In genomic region chr16:82241469-82242052, GRCh38 we compare ENCODE assay signal across 31 cellular contexts.
"Had no signal": no experiment of that assay in that cellular context is flagged by ENCODE, and none has a peak within 500 bp of the region (broad histone marks: within the 10 kb centered on the region; RNA-seq: fewer than 3 reads in every experiment).

No MANE protein-coding gene starts in this region.

- H3K27me3 ChIP-seq: ovary, sigmoid colon, upper lobe of left lung had no signal

- H3K4me3 ChIP-seq: esophagus muscularis mucosa, heart left ventricle, left ventricle myocardium inferior, lung, ovary, sigmoid colon, smooth muscle cell, upper lobe of left lung had no signal

- FAIRE-seq: islet of Langerhans, TTC549 had no signal

- H3K4me1 Mint-ChIP-seq: nephron; stimulated activated memory B cell treated with anti-CD40 and anti-IgM and Interleukin-4, amounts not matched to agents 10 μg/mL and 1 μg/mL and 100 μg/mL, for 72 hours had no signal

- H3K9me3 Mint-ChIP-seq: T-helper 1 cell treated with Interleukin-12 subunit alpha and Interleukin-12 subunit beta and Interleukin-4 antibody, amounts not matched to agents 30 μg/mL and 1 μg/mL, for 36 hours had no signal

- H3K9me3 ChIP-seq: ovary had no signal

- DNase-seq: activated CD4-positive, alpha-beta T cell treated with anti-CD3 and anti-CD28 coated beads for 48 hours; activated CD4-positive, alpha-beta T cell treated with anti-CD3 and anti-CD28 coated beads, Interleukin-2, amount 50 U/mL, for 48 hours; activated CD8-positive, alpha-beta memory T cell treated with anti-CD3 and anti-CD28 coated beads for 24 hours; activated effector memory CD4-positive, alpha-beta T cell treated with Interleukin-2 at 50 U/mL for 16 hours; activated naive CD4-positive, alpha-beta T cell treated with Interleukin-2 at 50 U/mL for 16 hours; aorta; cortex of kidney; foreskin keratinocyte; heart left ventricle; left ventricle myocardium inferior; ovary; retina; sigmoid colon; stimulated activated CD4-positive, alpha-beta T cell treated with anti-CD3 and anti-CD28 coated beads, Interleukin-1b, Interleukin-23, amount 100 ng/mL, for 48 hours; stimulated activated CD4-positive, alpha-beta T cell treated with anti-CD3 and anti-CD28 coated beads, Interleukin-4, amount 100 ng/mL, for 4 hours; stimulated activated CD8-positive, alpha-beta memory T cell treated with anti-CD3 and anti-CD28 coated beads, Interleukin-4, amount 100 ng/mL, for 48 hours; stimulated activated naive CD8-positive, alpha-beta T cell treated with anti-CD3 and anti-CD28 coated beads, Interleukin-15, amount 100 ng/mL, for 72 hours; T-helper 9 cell; upper lobe of left lung had no signal

- ATAC-seq: activated CD4-positive, CD25-positive, alpha-beta regulatory T cell treated with anti-CD3 and anti-CD28 coated beads, Interleukin-2, amount 50 U/mL, for 24 hours; foreskin keratinocyte; heart left ventricle; stimulated activated memory B cell treated with anti-CD40 and anti-IgM and Interleukin-4, amounts not matched to agents 10 μg/mL and 1 μg/mL and 100 μg/mL, for 72 hours; stimulated activated naive CD8-positive, alpha-beta T cell treated with anti-CD3 and anti-CD28 coated beads, Interleukin-15, amount 100 ng/mL, for 72 hours had no signal

- H3K4me3 Mint-ChIP-seq: activated naive CD8-positive, alpha-beta T cell; nephron; stimulated activated memory B cell treated with anti-CD40 and anti-IgM and Interleukin-4, amounts not matched to agents 10 μg/mL and 1 μg/mL and 100 μg/mL, for 72 hours; stimulated activated naive CD8-positive, alpha-beta T cell treated with anti-CD3 and anti-CD28 coated beads, Interleukin-15, amount 100 ng/mL, for 72 hours; T-helper 1 cell treated with Interleukin-12 subunit alpha and Interleukin-12 subunit beta and Interleukin-4 antibody, amounts not matched to agents 30 μg/mL and 1 μg/mL, for 36 hours had no signal

- H3K36me3 Mint-ChIP-seq: activated naive CD8-positive, alpha-beta T cell; stimulated activated memory B cell treated with anti-CD40 and anti-IgM and Interleukin-4, amounts not matched to agents 10 μg/mL and 1 μg/mL and 100 μg/mL, for 72 hours had no signal

- H3K27ac ChIP-seq: esophagus muscularis mucosa, foreskin keratinocyte, heart left ventricle, left ventricle myocardium inferior, ovary, sigmoid colon, upper lobe of left lung, VCaP had no signal

- H3K4me1 ChIP-seq: esophagus muscularis mucosa, foreskin keratinocyte, heart left ventricle, left ventricle myocardium inferior, sigmoid colon, upper lobe of left lung had no signal

- H3K27ac Mint-ChIP-seq: activated naive CD8-positive, alpha-beta T cell; nephron; progenitor cell of endocrine pancreas; stimulated activated memory B cell treated with anti-CD40 and anti-IgM and Interleukin-4, amounts not matched to agents 10 μg/mL and 1 μg/mL and 100 μg/mL, for 72 hours; stimulated activated naive CD8-positive, alpha-beta T cell treated with anti-CD3 and anti-CD28 coated beads, Interleukin-15, amount 100 ng/mL, for 72 hours; T-helper 1 cell treated with Interleukin-12 subunit alpha and Interleukin-12 subunit beta and Interleukin-4 antibody, amounts not matched to agents 30 μg/mL and 1 μg/mL, for 36 hours had no signal

- H3K36me3 ChIP-seq: esophagus muscularis mucosa, heart left ventricle, left ventricle myocardium inferior, ovary, sigmoid colon, upper lobe of left lung had no signal

- H3K4me2 ChIP-seq: smooth muscle cell had no signal
